8 cellular contexts compared by ENCODE assay signal in the genomic region with DNA sequence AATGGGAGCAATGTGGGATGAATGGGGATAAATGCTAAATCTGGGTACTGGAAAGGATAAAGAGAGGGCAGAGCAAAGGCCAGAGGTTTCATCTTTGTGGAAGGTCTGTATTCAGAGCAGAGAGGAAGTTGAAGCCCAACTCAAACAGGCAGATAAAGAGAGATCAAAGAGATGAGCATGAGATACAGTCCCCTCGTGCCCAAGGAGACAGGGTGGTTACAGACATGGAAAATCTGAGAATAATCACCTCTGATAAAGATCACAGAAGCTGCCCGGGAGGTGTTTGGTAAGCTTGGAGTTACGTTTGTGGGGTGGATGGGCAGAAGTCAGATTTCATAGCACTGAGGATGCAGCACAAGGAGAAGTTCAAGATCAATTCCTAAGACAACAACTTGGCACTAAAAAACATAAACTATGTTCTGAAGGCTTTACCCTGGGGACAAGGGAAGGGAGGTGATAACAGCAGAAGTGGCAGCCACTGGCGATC. TPM values are rescaled to one million over a fixed set of nuclear protein-coding genes. Genes with fewer than 3 reads are reported as not detected.
DNase-seq lines count a peak whose midpoint lies in the region; ATAC-seq, FAIRE-seq and TF ChIP-seq lines count a peak whose summit lies in the region.

No MANE protein-coding gene starts in this region.

- H3K23ac ChIP-seq in mesendoderm (ENCODE audit: low read length), result no peak overlapping the region

- peaks cover 11% of the 10 kb centered on the region; the same call in 1 of the 2 replicates for H3F3A ChIP-seq in PC-9 (ENCODE audit: insufficient read depth, low read depth)

- in situ Hi-C loops in K562 (cut with MboI), result loop anchor here (5.0 kb wide), 1 partner anchor 286 kb away; no protein-coding TSS in a partner anchor

- intact Hi-C loops in PC-9 (cut with micrococcal nuclease; ENCODE audit: unreplicated experiment), result loop anchor here (5.0 to 10.0 kb wide), 2 partner anchors 69 to 119 kb away; partner anchors contain the start of gene ERAP1
- intact Hi-C loops in K562 (cut with micrococcal nuclease), result loop anchor here (2.0 kb wide), 1 partner anchor 59 kb away; no protein-coding TSS in a partner anchor

- H3K79me1 ChIP-seq in mesendoderm (ENCODE audit: low read length), result no peaks in the 10 kb centered on the region

- no peak overlapping the region for H3K4ac ChIP-seq in mesendoderm (ENCODE audit: low read depth, low read length)

- no peak overlapping the region for H3K18ac ChIP-seq in mesendoderm (ENCODE audit: low read length)

- no peak for TF ChIP-seq EP300 in K562 (IDR thresholded peaks at IDR 0.05; ENCODE audit: low read length)

- ATAC-seq in GM21526 (IDR thresholded peaks at IDR 0.05; ENCODE audit: low FRiP score, unreplicated experiment) (peak; percentile 5), K562 (peak; percentile 41), GM21786 (IDR thresholded peaks at IDR 0.05; ENCODE audit: unreplicated experiment) (no peak), HG03139 (IDR thresholded peaks at IDR 0.05; ENCODE audit: unreplicated experiment) (no peak)

- no peak for TF ChIP-seq POLR2A in K562 (conservative IDR thresholded peaks at IDR 0.05)

- H3K27ac ChIP-seq in BLaER1 treated with 17β-estradiol and CSF1 and Interleukin-3, amounts not matched to agents 10 nM and 100 nM, result peak overlapping the region; percentile 15 to 88 (median 78); a peak in 20 of 22 replicates
- no peak overlapping the region for H3K27ac ChIP-seq in PC-9
- H3K27ac ChIP-seq in K562 (ENCODE audit: extremely low read depth, low read depth, low read length), result peak overlapping the region; percentile 80
- no peak overlapping the region for H3K27ac ChIP-seq in mesendoderm (ENCODE audit: low read depth, low read length)

- H3K9me2 ChIP-seq in PC-9 (ENCODE audit: insufficient read depth), result no peaks in the 10 kb centered on the region

- no peaks in the 10 kb centered on the region for H3K27me3 ChIP-seq in BLaER1 treated with 17β-estradiol and CSF1 and Interleukin-3, amounts not matched to agents 10 nM and 100 nM
- no peaks in the 10 kb centered on the region for H3K27me3 ChIP-seq in PC-9 (ENCODE audit: insufficient read depth, low read depth)
- H3K27me3 ChIP-seq in K562 (ENCODE audit: control insufficient read depth in 2 of 2, insufficient read depth in 2 of 2, low read length in 2 of 2), result no peaks in the 10 kb centered on the region
- no peaks in the 10 kb centered on the region for H3K27me3 ChIP-seq in mesendoderm (ENCODE audit: insufficient read depth, low read length, poor library complexity)

- H3K9ac ChIP-seq in BLaER1 treated with 17β-estradiol and CSF1 and Interleukin-3, amounts not matched to agents 10 nM and 100 nM, result peak overlapping the region; percentile 64 to 87 (median 79); a peak in 21 of 22 replicates
- H3K9ac ChIP-seq in K562 (ENCODE audit: insufficient read depth in 1 of 2, low read depth in 2 of 2, low read length in 2 of 2), result peak overlapping the region; percentile 53 to 77; a peak in 3 of 4 replicates
- H3K9ac ChIP-seq in mesendoderm (ENCODE audit: low read length), result no peak overlapping the region

- no TSS peak for BruUV-seq in PC-9 (replicated peaks; lab: Mats Ljungman, UMichigan)
- no TSS peak for BruUV-seq in K562 (replicated peaks; lab: Mats Ljungman, UMichigan)

- CTCF ChIA-PET in PC-9 (lab: Charles Lee), result no interaction called here
- CTCF ChIA-PET in K562 (lab: Yijun Ruan, JAX; ENCODE audit: low intra/inter-chr PET ratio), result interaction anchor here (0.6 kb wide), 1 partner anchor 87 kb away, joined by 4 read pairs; no protein-coding TSS in a partner anchor

- peaks cover 0 to 17% (median 9%) of the 10 kb centered on the region in 11 experiments; a peak in 12 of 22 replicates for H3K36me3 ChIP-seq in BLaER1 treated with 17β-estradiol and CSF1 and Interleukin-3, amounts not matched to agents 10 nM and 100 nM
- H3K36me3 ChIP-seq in PC-9 (ENCODE audit: low read depth), result no peaks in the 10 kb centered on the region
- no peaks in the 10 kb centered on the region for H3K36me3 ChIP-seq in K562 (ENCODE audit: control insufficient read depth, insufficient read depth, low read length)
- H3K36me3 ChIP-seq in mesendoderm (ENCODE audit: control insufficient read depth, insufficient read depth, low read length), result no peaks in the 10 kb centered on the region

- H4K20me1 ChIP-seq in BLaER1 treated with 17β-estradiol and CSF1 and Interleukin-3, amounts not matched to agents 10 nM and 100 nM, result no peaks in the 10 kb centered on the region
- H4K20me1 ChIP-seq in PC-9 (ENCODE audit: insufficient read depth), result no peaks in the 10 kb centered on the region
- H4K20me1 ChIP-seq in K562 (replicated peaks; ENCODE audit: control insufficient read depth, insufficient read depth, low read length), result no peaks in the 10 kb centered on the region

- peak overlapping the region; percentile 91 for H2AFZ ChIP-seq in PC-9
- peak overlapping the region; percentile 96 for H2AFZ ChIP-seq in K562 (ENCODE audit: low read depth, low read length)

- no peak overlapping the region for H4K5ac ChIP-seq in mesendoderm (ENCODE audit: low read length)

- no peaks in the 10 kb centered on the region for H3K79me2 ChIP-seq in PC-9 (ENCODE audit: low read depth)
- no peaks in the 10 kb centered on the region for H3K79me2 ChIP-seq in K562 (ENCODE audit: control insufficient read depth, insufficient read depth, low read length)
- H3K79me2 ChIP-seq in mesendoderm (ENCODE audit: control insufficient read depth, insufficient read depth, low read length), result no peaks in the 10 kb centered on the region

- H2BK120ac ChIP-seq in mesendoderm (ENCODE audit: low read depth, low read length), result no peak overlapping the region

- DNase-seq in PC-9 (no peak), K562 (ENCODE audit: extremely low read depth in 1 of 4, low spot score in 3 of 4) (peak in 2 of 4 experiments; percentile 12 to 14), mesendoderm (peak; percentile 77), GM20000 (ENCODE audit: low spot score) (no peak)

- POLR2A ChIA-PET in PC-9 (lab: Charles Lee; ENCODE audit: unreplicated experiment) (no interaction called here), K562 (lab: Yijun Ruan, JAX) (interaction anchor here (1.7 kb wide), 1 partner anchor 9 kb away, joined by 6 read pairs; no protein-coding TSS in a partner anchor)

- peak overlapping the region; percentile 75 to 95 (median 89) for H3K4me2 ChIP-seq in BLaER1 treated with 17β-estradiol and CSF1 and Interleukin-3, amounts not matched to agents 10 nM and 100 nM
- peak overlapping the region; percentile 77 for H3K4me2 ChIP-seq in PC-9
- peak overlapping the region; percentile 81 for H3K4me2 ChIP-seq in K562 (ENCODE audit: insufficient read depth, low read length)
- H3K4me2 ChIP-seq in mesendoderm (ENCODE audit: low read length), result no peak overlapping the region

- H2BK5ac ChIP-seq in mesendoderm (ENCODE audit: low read length), result no peak overlapping the region

- TF ChIP-seq CTCF in PC-9 (conservative IDR thresholded peaks at IDR 0.05) (no peak), K562 (IDR thresholded peaks at IDR 0.05 in 2 of 3, conservative IDR thresholded peaks at IDR 0.05 in 1 of 3; ENCODE audit: insufficient read depth in 2 of 3, low read depth in 1 of 3, low read length in 3 of 3) (no peak), GM20000 (IDR thresholded peaks at IDR 0.05; ENCODE audit: extremely low read depth, missing control alignments) (no peak)

- H4K8ac ChIP-seq in mesendoderm (ENCODE audit: low read depth, low read length), result no peak overlapping the region

- WGBS in K562 (ENCODE audit: insufficient coverage, low coverage, missing lambda C conversion rate), result 0% methylated on average over 4 of the region's 4 CpGs
- WGBS in mesendoderm (ENCODE audit: extremely low coverage, insufficient coverage, low lambda C conversion rate), result no CpG with 5 or more reads among the region's 4 CpGs

- FAIRE-seq in K562 (lab: Jason Lieb, UNC), result no peak

- no peak overlapping the region for H2BK15ac ChIP-seq in mesendoderm (replicated peaks; ENCODE audit: low read depth)

- H3K4me3 ChIP-seq in BLaER1 treated with 17β-estradiol and CSF1 and Interleukin-3, amounts not matched to agents 10 nM and 100 nM, result peak overlapping the region; percentile 64 to 79 (median 72)
- H3K4me3 ChIP-seq in PC-9 (peak overlapping the region; percentile 64), K562 (peak overlapping the region; percentile 52), mesendoderm (ENCODE audit: low read length) (no peak overlapping the region)

- no peak for TF ChIP-seq RAD21 in K562 (CRISPR knock-in tag; conservative IDR thresholded peaks at IDR 0.05 in 1 of 2, IDR thresholded peaks at IDR 0.05 in 1 of 2)

- no peaks in the 10 kb centered on the region for H3K9me3 ChIP-seq in BLaER1 treated with 17β-estradiol and CSF1 and Interleukin-3, amounts not matched to agents 10 nM and 100 nM (replicated peaks in 1 of 11)
- H3K9me3 ChIP-seq in PC-9 (ENCODE audit: insufficient read depth, low read depth), result peaks cover 4% of the 10 kb centered on the region; the same call in 1 of the 2 replicates
- no peaks in the 10 kb centered on the region for H3K9me3 ChIP-seq in K562 (replicated peaks; ENCODE audit: control insufficient read depth, insufficient read depth, low read depth, low read length)

- H3K4me1 ChIP-seq in BLaER1 treated with 17β-estradiol and CSF1 and Interleukin-3, amounts not matched to agents 10 nM and 100 nM, result peaks cover 24 to 45% (median 30%) of the 10 kb centered on the region in 10 experiments
- H3K4me1 ChIP-seq in PC-9 (replicated peaks; ENCODE audit: insufficient read depth) (peaks cover 24% of the 10 kb centered on the region), K562 (replicated peaks in 1 of 2; ENCODE audit: control insufficient read depth in 2 of 2, insufficient read depth in 2 of 2, low read length in 2 of 2) (peaks cover 0 to 17% of the 10 kb centered on the region in 2 experiments; a peak in 3 of 5 replicates), mesendoderm (ENCODE audit: control insufficient read depth, low read depth, low read length) (peaks cover 9% of the 10 kb centered on the region)

- no peaks in the 10 kb centered on the region for H3K9me1 ChIP-seq in K562 (ENCODE audit: control insufficient read depth, insufficient read depth, low read length)

- peak overlapping the region; percentile 53 for H3K56ac ChIP-seq in mesendoderm (ENCODE audit: low read length)

- no peak overlapping the region for H2AK5ac ChIP-seq in mesendoderm (ENCODE audit: low read length)

RNA-seq across cellular contexts. Expression of gene ERAP2, which starts 0.5 kb away (rescaled TPM):
- total RNA-seq in PC-9 (2021), result 48.2 and 51.9 TPM in 2 replicates
- total RNA-seq in K562 (2011; cell fraction: chromatin; rRNA removed; ENCODE audit: low replicate concordance), result 5.1 and 15.3 TPM in 2 replicates
- total RNA-seq in K562 (2011; cell fraction: nucleolus; rRNA removed), result 2.8 and 5.9 TPM in 2 replicates
- total RNA-seq in K562 (2011; cell fraction: nucleoplasm; rRNA removed), result 6.0 and 8.9 TPM in 2 replicates
- 1.7 and 2.5 TPM in 2 replicates for total RNA-seq in K562 (2014; rRNA removed)
- total RNA-seq in K562 (2014; rRNA removed; fragmentation: Illumina TruSeq; extraction: Trizol), result 2.3 and 2.4 TPM in 2 replicates
- 2.3 and 3.0 TPM in 2 replicates for total RNA-seq in K562 (2015; rRNA removed; fragmentation: Illumina TruSeq; extraction: Trizol)
- 1.4 and 2.2 TPM in 2 replicates for total RNA-seq in K562 (2021)
- polyA plus RNA-seq in K562 (2011; rRNA removed), result 1.9 and 2.1 TPM in 2 replicates
- polyA plus RNA-seq in K562 (2011; cell fraction: cytosol; rRNA removed), result 0.30 and 0.72 TPM in 2 replicates
- 3.1 and 3.2 TPM in 2 replicates for polyA plus RNA-seq in K562 (2011; cell fraction: nucleus; rRNA removed)
- 0.83 and 1.8 TPM in 2 replicates for polyA plus RNA-seq in K562 (2012)
- 1.3 TPM in 2 replicates for polyA plus RNA-seq in K562 (2014; fragmentation: Illumina TruSeq; extraction: Trizol)
- polyA plus RNA-seq in K562 (2014; fragmentation: Nextera tagmentation; extraction: Ambion mirVana), result 1 to 10 TPM in 1 of 2 experiments, under 1 TPM in 1; 0.93 to 1.2 TPM
- polyA plus RNA-seq in K562 (2014; rRNA removed), result 0.27 and 4.0 TPM in 2 replicates
- polyA minus RNA-seq in K562 (2011; rRNA and poly(A)+ RNA removed), result 6.5 and 7.6 TPM in 2 replicates
- 0.82 and 1.6 TPM in 2 replicates for polyA minus RNA-seq in K562 (2011; cell fraction: cytosol; rRNA and poly(A)+ RNA removed)
- 7.8 and 12.4 TPM in 2 replicates for polyA minus RNA-seq in K562 (2011; cell fraction: nucleus; rRNA and poly(A)+ RNA removed)
- 0.03 TPM for polyA plus RNA-seq in mesendoderm (2013, experiment 1 of 2)
- 0.03 TPM for polyA plus RNA-seq in mesendoderm (2013, experiment 2 of 2)

Comparison
In these comparisons a context has a peak if more than half of its experiments do, and no peak if none do; other contexts are left out.
1. H3K27ac ChIP-seq: peak in BLaER1 treated with 17β-estradiol and CSF1 and Interleukin-3, amounts not matched to agents 10 nM and 100 nM (11 of 11) and K562 (single experiment); none in PC-9 (single experiment) and mesendoderm (single experiment).
2. ATAC-seq: peak in GM21526 (single experiment) and K562 (single experiment); none in GM21786 (single experiment) and HG03139 (single experiment).